ENCODE assay signal across 19 cellular contexts in genomic region chr6:27470023-27470422, GRCh38. TPM values are rescaled to one million over a fixed set of nuclear protein-coding genes. Genes with fewer than 3 reads are reported as not detected.
DNase-seq lines count a peak whose midpoint lies in the region; ATAC-seq and TF ChIP-seq lines count a peak whose summit lies in the region.
"Had no signal": no experiment of that assay in that cellular context is flagged by ENCODE, and none has a peak within 500 bp of the region (broad histone marks: within the 10 kb centered on the region; RNA-seq: fewer than 3 reads in every experiment).

No MANE protein-coding gene starts in this region.

- peaks cover 36 to 70% (median 57%) of the 10 kb centered on the region in 4 donors for H3K4me1 Mint-ChIP-seq in CD4-positive, CD25-positive, alpha-beta regulatory T cell
- H3K4me1 Mint-ChIP-seq in glutamatergic neuron (ENCODE audit: low read depth, unreplicated experiment) (peaks cover 10% of the 10 kb centered on the region), HFFc6 (ENCODE audit: low read depth) (peaks cover 48% of the 10 kb centered on the region)

- H3K4ac ChIP-seq in trophoblast cell (ENCODE audit: low read depth, low read length), result no peak overlapping the region

- no peak for ATAC-seq in CD4-positive, CD25-positive, alpha-beta regulatory T cell (ENCODE audit: low read depth in 2 of 2)
- ATAC-seq in omental fat pad (ENCODE audit: low FRiP score), result no peak
- ATAC-seq: foreskin keratinocyte, psoas muscle had no signal

- POLR2A ChIA-PET in OCI-LY7 (lab: Charles Lee), result interaction anchor here (0.8 to 1.5 kb wide), 2 partner anchors 292 to 515 kb away, joined by 3 read pairs; no protein-coding TSS in a partner anchor
- POLR2A ChIA-PET in GM10248 (lab: Yijun Ruan, JAX), result no interaction called here

- no peak overlapping the region for H4K91ac ChIP-seq in trophoblast cell (ENCODE audit: low read depth, low read length)

- no peak overlapping the region for H3K9ac ChIP-seq in BLaER1
- no peak overlapping the region for H3K9ac ChIP-seq in trophoblast cell (ENCODE audit: low read length)

- BruUV-seq in OCI-LY7 (replicated peaks; lab: Mats Ljungman, UMichigan), result no TSS peak

- H2BK12ac ChIP-seq in trophoblast cell (ENCODE audit: low read length), result no peak overlapping the region

- intact Hi-C loops in OCI-LY7 (cut with micrococcal nuclease; ENCODE audit: unreplicated experiment), result loop anchor here (2.0 to 10.0 kb wide), 7 partner anchors 13 to 1455 kb away; partner anchors contain the start of gene ZNF165

- H3K4me1 ChIP-seq in BLaER1, result peaks cover 22% of the 10 kb centered on the region
- peaks cover 25% of the 10 kb centered on the region for H3K4me1 ChIP-seq in CD4-positive, CD25-positive, alpha-beta regulatory T cell (ENCODE audit: control insufficient read depth, insufficient read depth, low read length, poor library complexity, severe bottlenecking)
- H3K4me1 ChIP-seq in OCI-LY7 (ENCODE audit: insufficient read depth, low read length, poor library complexity, severe bottlenecking), result peaks cover 25% of the 10 kb centered on the region
- no peaks in the 10 kb centered on the region for H3K4me1 ChIP-seq in trophoblast cell (ENCODE audit: control insufficient read depth in 1 of 2, insufficient read depth in 2 of 2, low read length in 2 of 2)

- H3K36me3 Mint-ChIP-seq in CD4-positive, CD25-positive, alpha-beta regulatory T cell, result peaks cover 47% of the 10 kb centered on the region
- H3K36me3 Mint-ChIP-seq in glutamatergic neuron (ENCODE audit: unreplicated experiment) (peaks cover 5% of the 10 kb centered on the region), HFFc6 (ENCODE audit: low read depth) (peaks cover 49% of the 10 kb centered on the region)

- H3K36me3 ChIP-seq in BLaER1 (peaks cover 55% of the 10 kb centered on the region), OCI-LY7 (ENCODE audit: insufficient read depth, low read length) (peaks cover 57% of the 10 kb centered on the region), trophoblast cell (ENCODE audit: control insufficient read depth in 1 of 2, insufficient read depth in 2 of 2, low read length in 2 of 2) (peaks cover 0 to 4% of the 10 kb centered on the region in 2 experiments)
- peaks cover 42% of the 10 kb centered on the region for H3K36me3 ChIP-seq in CD4-positive, CD25-positive, alpha-beta regulatory T cell (ENCODE audit: control insufficient read depth, insufficient read depth, low read length)

- H3K4me2 ChIP-seq in BLaER1, result peak overlapping the region; percentile 77
- H3K4me2 ChIP-seq in OCI-LY7 (ENCODE audit: low read length), result peak overlapping the region; percentile 88
- H3K4me2 ChIP-seq in trophoblast cell (ENCODE audit: low read length), result no peak overlapping the region

- DNase-seq in CD4-positive, CD25-positive, alpha-beta regulatory T cell, result no peak
- no peak for DNase-seq in OCI-LY7 (ENCODE audit: low spot score)
- DNase-seq in glutamatergic neuron, result no peak
- DNase-seq in omental fat pad (ENCODE audit: low spot score), result no peak
- no peak for DNase-seq in HFFc6
- DNase-seq in GM10248 (ENCODE audit: extremely low spot score), result no peak
- DNase-seq in trophoblast cell, result no peak
- DNase-seq: activated T-cell treated with anti-CD3 and anti-CD28 coated beads, Interleukin-2, amount 50 U/mL, for 48 hours; amniotic stem cell; caudate nucleus; foreskin keratinocyte; H7; mammary epithelial cell; NCI-H1930; NCI-H345; NK-92 treated with Interleukin-12 subunit alpha and Interleukin-12 subunit beta, amount 100 ng/mL, for 24 hours; psoas muscle; stimulated activated CD4-positive, alpha-beta T cell treated with anti-CD3 and anti-CD28 coated beads, Interleukin-4, amount 100 ng/mL, for 4 hours had no signal

- H4K12ac ChIP-seq in trophoblast cell (ENCODE audit: low read depth, low read length), result no peak overlapping the region

- no peak overlapping the region for H3K18ac ChIP-seq in trophoblast cell (ENCODE audit: low read length)

- H2AK5ac ChIP-seq in trophoblast cell (ENCODE audit: low read length), result no peak overlapping the region

- H2BK120ac ChIP-seq in trophoblast cell (ENCODE audit: insufficient read depth, low read length, poor library complexity), result no peak overlapping the region

- H3K27me3 ChIP-seq in BLaER1, result no peaks in the 10 kb centered on the region
- H3K27me3 ChIP-seq in CD4-positive, CD25-positive, alpha-beta regulatory T cell (ENCODE audit: control insufficient read depth, insufficient read depth, low read length), result no peaks in the 10 kb centered on the region
- H3K27me3 ChIP-seq in trophoblast cell (ENCODE audit: insufficient read depth, low read length), result no peaks in the 10 kb centered on the region
- H3K27me3 ChIP-seq: foreskin keratinocyte had no signal

- CTCF ChIA-PET in OCI-LY7 (lab: Charles Lee; ENCODE audit: unreplicated experiment), result no interaction called here
- CTCF ChIA-PET in GM10248 (lab: Yijun Ruan, JAX), result no interaction called here

- TF ChIP-seq CTCF in OCI-LY7 (conservative IDR thresholded peaks at IDR 0.05; ENCODE audit: low read length) (no peak), glutamatergic neuron (IDR thresholded peaks at IDR 0.05; ENCODE audit: partially characterized antibody, unreplicated experiment) (no peak), omental fat pad (IDR thresholded peaks at IDR 0.05) (no peak), HFFc6 (IDR thresholded peaks at IDR 0.05) (no peak), GM10248 (IDR thresholded peaks at IDR 0.05; ENCODE audit: control extremely low read depth, extremely low read depth, low read depth, missing control alignments) (no peak)

- H3K14ac ChIP-seq in trophoblast cell (ENCODE audit: low read length), result no peak overlapping the region

- H4K20me1 ChIP-seq in BLaER1, result no peaks in the 10 kb centered on the region
- no peaks in the 10 kb centered on the region for H4K20me1 ChIP-seq in OCI-LY7 (ENCODE audit: insufficient read depth, low read length)

- H3K27ac Mint-ChIP-seq in CD4-positive, CD25-positive, alpha-beta regulatory T cell, result peak overlapping the region in 2 of 3 donors; percentile 23 to 56
- H3K27ac Mint-ChIP-seq in glutamatergic neuron (ENCODE audit: unreplicated experiment) (no peak overlapping the region), HFFc6 (no peak overlapping the region)

- no CpG with 5 or more reads among the region's 2 CpGs for WGBS in trophoblast cell (ENCODE audit: extremely low coverage, insufficient coverage, insufficient read length)

- no peak overlapping the region for H3K23ac ChIP-seq in trophoblast cell (ENCODE audit: low read length)

- H3K27me3 Mint-ChIP-seq in CD4-positive, CD25-positive, alpha-beta regulatory T cell, result no peaks in the 10 kb centered on the region
- H3K27me3 Mint-ChIP-seq in glutamatergic neuron (ENCODE audit: unreplicated experiment) (peaks cover 3% of the 10 kb centered on the region), HFFc6 (ENCODE audit: insufficient read depth) (peaks cover 7% of the 10 kb centered on the region)

- no peaks in the 10 kb centered on the region for H3K9me2 ChIP-seq in OCI-LY7 (ENCODE audit: insufficient read depth, low read length)

- H3K9me3 Mint-ChIP-seq in CD4-positive, CD25-positive, alpha-beta regulatory T cell, result peaks cover 0 to 7% (median 0%) of the 10 kb centered on the region in 7 donors
- peaks cover 4% of the 10 kb centered on the region for H3K9me3 Mint-ChIP-seq in glutamatergic neuron (ENCODE audit: unreplicated experiment)
- no peaks in the 10 kb centered on the region for H3K9me3 Mint-ChIP-seq in HFFc6

- H3K79me1 ChIP-seq in trophoblast cell (ENCODE audit: low read length), result peaks cover 9% of the 10 kb centered on the region

- H4K8ac ChIP-seq in trophoblast cell (ENCODE audit: low read depth, low read length), result no peak overlapping the region

- H3K9me3 ChIP-seq in BLaER1, result peaks cover 56% of the 10 kb centered on the region
- peaks cover 4 to 5% of the 10 kb centered on the region in 2 experiments for H3K9me3 ChIP-seq in CD4-positive, CD25-positive, alpha-beta regulatory T cell (ENCODE audit: control insufficient read depth in 2 of 2, low read length in 2 of 2)
- H3K9me3 ChIP-seq in OCI-LY7 (ENCODE audit: low read length), result peaks cover 36% of the 10 kb centered on the region; the same call in 1 of the 2 replicates
- no peaks in the 10 kb centered on the region for H3K9me3 ChIP-seq in trophoblast cell (ENCODE audit: insufficient read depth, low read depth, low read length)
- H3K9me3 ChIP-seq: psoas muscle had no signal

- H3K27ac ChIP-seq in BLaER1 (no peak overlapping the region), OCI-LY7 (ENCODE audit: low read depth, low read length, poor library complexity, severe bottlenecking) (no peak overlapping the region), trophoblast cell (ENCODE audit: low read depth, low read length) (no peak overlapping the region)
- H3K27ac ChIP-seq in CD4-positive, CD25-positive, alpha-beta regulatory T cell (ENCODE audit: insufficient read depth, low read length, poor library complexity, severe bottlenecking), result no peak overlapping the region
- H3K27ac ChIP-seq: foreskin keratinocyte, psoas muscle had no signal

- peaks cover 63% of the 10 kb centered on the region for H3K79me2 ChIP-seq in OCI-LY7 (ENCODE audit: insufficient read depth, low read depth, low read length)
- no peaks in the 10 kb centered on the region for H3K79me2 ChIP-seq in trophoblast cell (ENCODE audit: control insufficient read depth, insufficient read depth, low read length, poor library complexity)

- peak overlapping the region in 2 of 4 donors; percentile 2 to 30 for H3K4me3 Mint-ChIP-seq in CD4-positive, CD25-positive, alpha-beta regulatory T cell
- H3K4me3 Mint-ChIP-seq in glutamatergic neuron (ENCODE audit: unreplicated experiment), result peak overlapping the region; percentile 10
- no peak overlapping the region for H3K4me3 Mint-ChIP-seq in HFFc6

- peak overlapping the region; percentile 89; the same call in 1 of the 2 replicates for H3K4me3 ChIP-seq in BLaER1
- H3K4me3 ChIP-seq in CD4-positive, CD25-positive, alpha-beta regulatory T cell (ENCODE audit: low read depth, low read length), result peak overlapping the region; percentile 9
- peak overlapping the region; percentile 88 for H3K4me3 ChIP-seq in OCI-LY7 (ENCODE audit: low read depth, low read length, poor library complexity, severe bottlenecking)
- H3K4me3 ChIP-seq in trophoblast cell (ENCODE audit: low read depth, low read length), result no peak overlapping the region
- H3K4me3 ChIP-seq: psoas muscle had no signal

- H2AFZ ChIP-seq in OCI-LY7 (ENCODE audit: low read length), result no peak overlapping the region
- H2AFZ ChIP-seq in trophoblast cell (ENCODE audit: insufficient read depth, low read length, poor library complexity), result no peak overlapping the region

- H2BK5ac ChIP-seq in trophoblast cell (ENCODE audit: low read depth, low read length, poor library complexity), result no peak overlapping the region

RNA-seq across cellular contexts. Expression of gene ZNF184, which starts 2.9 kb away (rescaled TPM):
- total RNA-seq in CD4-positive, CD25-positive, alpha-beta regulatory T cell, result 14.9 TPM
- polyA plus RNA-seq in CD4-positive, CD25-positive, alpha-beta regulatory T cell, result 10 to 100 TPM in 1 of 4 donors, 1 to 10 TPM in 3; 6.1 to 13.1 (median 7.7) TPM
- total RNA-seq in OCI-LY7 (2014; rRNA removed; shearing (Covaris generic)), result 18.6 and 20.6 TPM in 2 replicates
- total RNA-seq in OCI-LY7 (2022) (17.7 and 23.6 TPM in 2 replicates), glutamatergic neuron (ENCODE audit: unreplicated experiment) (10.8 TPM), omental fat pad (1 to 10 TPM; 2.5 to 9.3 (median 5.5) TPM)
- total RNA-seq in HFFc6 (2021; fragmentation: NEBNext Ultra II Directional; extraction: Animal tissue kit (Norgen Biotek cat#: 25700)), result 1 to 10 TPM; 3.8 to 5.2 (median 4.1) TPM
- polyA plus RNA-seq in trophoblast cell (2013), result 6.0 and 6.4 TPM in 2 replicates

Comparison
In these comparisons a context has a peak if more than half of its experiments do, and no peak if none do; other contexts are left out.
1. H3K27ac Mint-ChIP-seq: peak in CD4-positive, CD25-positive, alpha-beta regulatory T cell (2 of 3); none in glutamatergic neuron (single experiment) and HFFc6 (single experiment).